ENCODE assay signal across 9 cellular contexts in the genomic region with DNA sequence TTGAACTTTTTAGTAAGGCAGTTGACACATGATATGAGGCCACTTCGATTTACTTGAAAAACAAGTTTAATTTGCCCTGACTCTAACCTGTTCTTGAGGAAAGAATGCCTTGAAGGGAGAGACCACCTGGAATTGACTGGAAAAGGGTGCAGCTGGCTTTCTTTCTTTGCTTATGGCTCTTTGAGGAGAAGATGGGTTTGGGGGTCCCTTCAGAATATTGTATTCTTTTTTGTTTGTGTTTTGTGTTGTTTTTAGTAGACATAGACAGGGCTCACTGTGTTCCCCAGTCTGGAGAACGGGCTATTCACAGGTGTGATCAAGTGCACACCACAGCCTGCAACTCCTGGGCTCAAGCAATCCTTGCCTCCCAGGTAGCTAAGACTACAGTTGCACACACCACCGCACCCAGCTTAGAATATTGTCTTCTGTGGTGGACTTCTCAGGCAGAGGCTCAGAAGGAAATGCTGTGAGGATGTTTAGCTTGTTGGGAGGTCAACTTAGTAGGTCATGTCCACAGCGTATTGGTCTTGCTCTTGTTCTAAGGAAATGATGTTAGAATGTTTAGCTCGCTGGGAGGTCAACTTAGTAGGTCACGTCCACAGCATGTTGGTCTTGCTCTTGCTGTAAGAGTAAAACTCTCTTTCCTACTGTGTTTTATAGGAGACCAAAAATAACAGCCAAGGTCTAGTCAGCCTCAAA. TPM values are rescaled to one million over a fixed set of nuclear protein-coding genes. Genes with fewer than 3 reads are reported as not detected.
DNase-seq lines count a peak whose midpoint lies in the region; ATAC-seq and TF ChIP-seq lines count a peak whose summit lies in the region.
"Had no signal": no experiment of that assay in that cellular context is flagged by ENCODE, and none has a peak within 500 bp of the region (broad histone marks: within the 10 kb centered on the region; RNA-seq: fewer than 3 reads in every experiment).

No MANE protein-coding gene starts in this region.

- no peak overlapping the region for H2BK5ac ChIP-seq in neuronal stem cell (ENCODE audit: low read length)

- H2AFZ ChIP-seq in neuronal stem cell (ENCODE audit: low read length): no peak overlapping the region

- H4K91ac ChIP-seq in neuronal stem cell (ENCODE audit: low read depth, low read length, poor library complexity): no peak overlapping the region

- POLR2A ChIA-PET in A673 (lab: Charles Lee; ENCODE audit: low non-redundant PET): no interaction called here

- no peaks in the 10 kb centered on the region for H3K9me3 ChIP-seq in A673 (ENCODE audit: low read depth, low read length, poor library complexity, severe bottlenecking)
- no peaks in the 10 kb centered on the region for H3K9me3 ChIP-seq in HUES6 (ENCODE audit: control insufficient read depth, insufficient read depth, low read depth, low read length)
- H3K9me3 ChIP-seq in neuronal stem cell (replicated peaks in 1 of 2; ENCODE audit: control insufficient read depth in 2 of 2, insufficient read depth in 1 of 2, low read depth in 1 of 2, low read length in 2 of 2): no peaks in the 10 kb centered on the region

- ATAC-seq in central memory CD8-positive, alpha-beta T cell (replicated peaks; ENCODE audit: extremely low read depth, poor library complexity, severe bottlenecking): no peak
- ATAC-seq in naive B cell (ENCODE audit: low read depth in 2 of 2) (no peak), GM19467 (IDR thresholded peaks at IDR 0.05; ENCODE audit: unreplicated experiment) (no peak)

- H3K4me3 Mint-ChIP-seq in central memory CD8-positive, alpha-beta T cell: peak overlapping the region; percentile 93
- peak overlapping the region; percentile 97 to 99 (median 98) for H3K4me3 Mint-ChIP-seq in naive B cell

- H2AK5ac ChIP-seq in neuronal stem cell (ENCODE audit: low read depth, low read length): no peak overlapping the region

- H3K9me3 Mint-ChIP-seq in central memory CD8-positive, alpha-beta T cell: no peaks in the 10 kb centered on the region
- no peaks in the 10 kb centered on the region for H3K9me3 Mint-ChIP-seq in naive B cell

- no peak overlapping the region for H3K23ac ChIP-seq in neuronal stem cell (ENCODE audit: low read depth, low read length, poor library complexity)

- no peak overlapping the region for H2BK120ac ChIP-seq in neuronal stem cell (ENCODE audit: low read depth, low read length)

- peaks cover 14% of the 10 kb centered on the region for H3K4me1 ChIP-seq in A673 (ENCODE audit: insufficient read depth, low read length, poor library complexity, severe bottlenecking)
- H3K4me1 ChIP-seq in HUES6 (ENCODE audit: control insufficient read depth, insufficient read depth, low read length): 0 out of 2 replicates have a peak, but pooled peaks cover 6% of the 10 kb centered on the region
- H3K4me1 ChIP-seq in neuronal stem cell (ENCODE audit: control insufficient read depth in 2 of 2, insufficient read depth in 1 of 2, low read depth in 1 of 2, low read length in 2 of 2): peaks cover 4 to 8% of the 10 kb centered on the region in 2 donors

- H3K18ac ChIP-seq in neuronal stem cell (ENCODE audit: low read length): no peak overlapping the region

- no peak for DNase-seq in A673 (ENCODE audit: low spot score)
- DNase-seq in central memory CD8-positive, alpha-beta T cell (ENCODE audit: low spot score in 2 of 2): no peak
- no peak for DNase-seq in naive B cell
- DNase-seq in cerebellar cortex (ENCODE audit: low spot score): no peak
- no peak for DNase-seq in ureter (ENCODE audit: low spot score)
- DNase-seq in neuronal stem cell (ENCODE audit: low spot score): no peak
- DNase-seq: NCI-H1105 had no signal

- no peak for TF ChIP-seq CTCF in A673 (conservative IDR thresholded peaks at IDR 0.05; ENCODE audit: low read depth, low read length)

- no peak overlapping the region for H3K4me2 ChIP-seq in neuronal stem cell (ENCODE audit: insufficient read depth, low read length, poor library complexity, severe bottlenecking)

- H3K27me3 ChIP-seq in A673 (replicated peaks; ENCODE audit: insufficient read depth, low read depth, low read length, poor library complexity) (no peaks in the 10 kb centered on the region), HUES6 (ENCODE audit: control insufficient read depth, insufficient read depth, low read length) (no peaks in the 10 kb centered on the region), neuronal stem cell (ENCODE audit: control insufficient read depth in 3 of 3, insufficient read depth in 3 of 3, low read depth in 1 of 3, low read length in 3 of 3) (no peaks in the 10 kb centered on the region)

- H3K4ac ChIP-seq in neuronal stem cell (ENCODE audit: low read length): no peak overlapping the region

- H3K14ac ChIP-seq in neuronal stem cell (ENCODE audit: low read length): no peak overlapping the region

- H3K27ac ChIP-seq in A673 (ENCODE audit: low read depth, low read length, poor library complexity, severe bottlenecking) (no peak overlapping the region), HUES6 (ENCODE audit: low read depth, low read length) (no peak overlapping the region), neuronal stem cell (replicated peaks; ENCODE audit: low read length) (no peak overlapping the region)

- H3K36me3 ChIP-seq in A673 (ENCODE audit: insufficient read depth, low read length, poor library complexity, severe bottlenecking) (peaks cover 31% of the 10 kb centered on the region), HUES6 (ENCODE audit: control insufficient read depth, insufficient read depth, low read length) (peaks cover 42% of the 10 kb centered on the region), neuronal stem cell (replicated peaks in 1 of 2; ENCODE audit: control insufficient read depth in 2 of 2, insufficient read depth in 2 of 2, low read length in 2 of 2) (peaks cover 20 to 50% of the 10 kb centered on the region in 2 donors)

- no TSS peak for BruUV-seq in A673 (replicated peaks; lab: Mats Ljungman, UMichigan)

- H3K4me3 ChIP-seq in A673 (ENCODE audit: low read depth, low read length, poor library complexity, severe bottlenecking) (peak overlapping the region; percentile 82), HUES6 (ENCODE audit: low read depth, low read length) (peak overlapping the region; percentile 86), neuronal stem cell (ENCODE audit: low read length in 2 of 2) (peak overlapping the region in 1 of 2 donors; percentile 75)

- H3K9ac ChIP-seq in HUES6 (ENCODE audit: low read length): no peak overlapping the region
- no peak overlapping the region for H3K9ac ChIP-seq in neuronal stem cell (ENCODE audit: low read depth, low read length, poor library complexity)

- intact Hi-C loops in A673 (cut with micrococcal nuclease; ENCODE audit: unreplicated experiment): no loop called here

- no peaks in the 10 kb centered on the region for H3K79me1 ChIP-seq in neuronal stem cell (ENCODE audit: low read depth, low read length)

- CTCF ChIA-PET in A673 (lab: Charles Lee): no interaction called here

- WGBS in neuronal stem cell (ENCODE audit: extremely low coverage in 2 of 2, insufficient read length in 2 of 2, insufficient replicate concordance in 1 of 2), 2 donors: no CpG with 5 or more reads among the region's 6 CpGs

- no peaks in the 10 kb centered on the region for H3K27me3 Mint-ChIP-seq in central memory CD8-positive, alpha-beta T cell
- H3K27me3 Mint-ChIP-seq in naive B cell: no peaks in the 10 kb centered on the region

- no peak overlapping the region for H2BK15ac ChIP-seq in neuronal stem cell (ENCODE audit: low read length)

- peaks cover 29% of the 10 kb centered on the region for H3K4me1 Mint-ChIP-seq in central memory CD8-positive, alpha-beta T cell
- peaks cover 25 to 33% (median 31%) of the 10 kb centered on the region in 3 donors for H3K4me1 Mint-ChIP-seq in naive B cell

- H3K27ac Mint-ChIP-seq in central memory CD8-positive, alpha-beta T cell (ENCODE audit: low read depth): peak overlapping the region; percentile 19
- peak overlapping the region in 5 of 6 donors; percentile 3 to 99 (median 70) for H3K27ac Mint-ChIP-seq in naive B cell

- H3K36me3 Mint-ChIP-seq in central memory CD8-positive, alpha-beta T cell (ENCODE audit: insufficient read depth): peaks cover 42% of the 10 kb centered on the region
- H3K36me3 Mint-ChIP-seq in naive B cell: peaks cover 11 to 17% of the 10 kb centered on the region in 2 donors

- H2BK12ac ChIP-seq in neuronal stem cell (ENCODE audit: low read length): no peak overlapping the region

- H4K8ac ChIP-seq in neuronal stem cell (ENCODE audit: low read depth, low read length): no peak overlapping the region

RNA-seq across cellular contexts. Expression of gene NRL, which starts 1.5 kb away (rescaled TPM):
- total RNA-seq in A673 (2021) (1.6 and 1.9 TPM in 2 replicates), ureter (3.9 TPM)
- 1 to 10 TPM; 2.3 to 8.9 (median 6.4) TPM for polyA plus RNA-seq in naive B cell (ENCODE audit: low read depth in 6 of 6)
- 1.2 TPM for polyA plus RNA-seq in neuronal stem cell (2013, experiment 1 of 2)
- 0.97 TPM for polyA plus RNA-seq in neuronal stem cell (2013, experiment 2 of 2)

RNA-seq across cellular contexts. Expression of gene DCAF11, which starts 1.7 kb away (rescaled TPM):
- total RNA-seq in A673 (2021): 45.5 and 49.1 TPM in 2 replicates
- polyA plus RNA-seq in naive B cell (ENCODE audit: low read depth in 6 of 6): 100 to 1,000 TPM in 1 of 6 donors, 10 to 100 TPM in 5; 65.8 to 106 (median 78.5) TPM
- 65.7 TPM for total RNA-seq in ureter
- polyA plus RNA-seq in neuronal stem cell (2013, experiment 1 of 2): 31.3 TPM
- 30.9 TPM for polyA plus RNA-seq in neuronal stem cell (2013, experiment 2 of 2)

RNA-seq across cellular contexts. Expression of gene FITM1, which starts 14.2 kb away (rescaled TPM):
- total RNA-seq in A673 (2021): 0.48 TPM in 1 of 2 replicates, not detected in the other
- polyA plus RNA-seq in naive B cell (ENCODE audit: low read depth in 6 of 6): 1 to 10 TPM in 1 of 6 donors, under 1 TPM in 4, not detected in 1; 0.29 to 1.4 (median 0.53) TPM
- 0.55 TPM for total RNA-seq in ureter
- polyA plus RNA-seq in neuronal stem cell (2013, experiment 1 of 2): 0.33 TPM
- 0.18 TPM for polyA plus RNA-seq in neuronal stem cell (2013, experiment 2 of 2)

RNA-seq across cellular contexts. Expression of gene PSME1, which starts 19.7 kb away (rescaled TPM):
- total RNA-seq in A673 (2021): 160 and 173 TPM in 2 replicates
- 100 to 1,000 TPM; 704 to 932 (median 769) TPM for polyA plus RNA-seq in naive B cell (ENCODE audit: low read depth in 6 of 6)
- 227 TPM for total RNA-seq in ureter
- polyA plus RNA-seq in neuronal stem cell (2013, experiment 1 of 2): 61.7 TPM
- 61.2 TPM for polyA plus RNA-seq in neuronal stem cell (2013, experiment 2 of 2)

RNA-seq across cellular contexts. Expression of gene PCK2, which starts 22.1 kb away (rescaled TPM):
- total RNA-seq in A673 (2021) (16.8 and 46.3 TPM in 2 replicates), ureter (116 TPM)
- polyA plus RNA-seq in naive B cell (ENCODE audit: low read depth in 6 of 6): 10 to 100 TPM; 26.5 to 48.0 (median 36.8) TPM
- 15.2 TPM for polyA plus RNA-seq in neuronal stem cell (2013, experiment 1 of 2)
- polyA plus RNA-seq in neuronal stem cell (2013, experiment 2 of 2): 15.1 TPM
